In the genomic region with DNA sequence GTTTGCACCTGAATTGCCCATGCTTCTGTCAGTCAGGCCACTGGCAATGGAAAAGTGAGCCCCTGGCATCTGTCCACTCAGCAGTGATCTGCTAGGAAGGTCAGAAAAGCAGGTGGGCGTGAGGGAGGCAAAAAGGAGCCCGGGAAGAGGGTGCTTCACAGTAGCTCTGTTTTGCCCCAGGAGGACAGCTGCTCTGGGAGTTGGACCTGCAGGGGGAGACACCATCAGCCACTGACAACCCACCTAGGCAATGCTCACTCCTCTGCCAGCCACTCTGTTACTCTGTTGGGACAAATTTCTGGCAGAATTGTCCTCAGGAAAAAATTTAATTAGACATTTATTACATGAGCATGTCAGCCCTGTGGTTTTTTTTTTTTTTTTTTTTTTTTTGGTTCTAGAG, we compare ENCODE assay signal across 14 cellular contexts.
DNase-seq lines count a peak whose midpoint lies in the region; ATAC-seq, FAIRE-seq and TF ChIP-seq lines count a peak whose summit lies in the region.
"Had no signal": no experiment of that assay in that cellular context is flagged by ENCODE, and none has a peak within 500 bp of the region (broad histone marks: within the 10 kb centered on the region; RNA-seq: fewer than 3 reads in every experiment).

No MANE protein-coding gene starts in this region.

- no peaks in the 10 kb centered on the region for H3K36me3 ChIP-seq in IMR-90 (ENCODE audit: control insufficient read depth, insufficient read depth, low read length)
- no peaks in the 10 kb centered on the region for H3K36me3 ChIP-seq in bronchial epithelial cell (ENCODE audit: control insufficient read depth, insufficient read depth, low read length)

- H3K18ac ChIP-seq in IMR-90 (ENCODE audit: low read depth, low read length): no peak overlapping the region

- H2AK9ac ChIP-seq in IMR-90 (replicated peaks; ENCODE audit: low read depth, low read length, poor library complexity): no peak overlapping the region

- DNase-seq in EL (peak; percentile 6), IMR-90 (no peak), bronchial epithelial cell (ENCODE audit: low read depth) (no peak), nephron progenitor cell (no peak), DMS79 (lab: John Stamatoyannopoulos, UW) (no peak), superior temporal gyrus (ENCODE audit: extremely low spot score) (no peak)
- no peak for DNase-seq in T-helper 2 cell treated with Interferon-gamma antibody and Interleukin-4, amounts not matched to agents 5 μg/mL and 100 μg/mL, for 36 hours (ENCODE audit: low spot score)
- DNase-seq: activated B cell treated with CpG ODN at 0.5 μM for 24 hours; activated gamma-delta T cell; cortex of kidney; natural killer cell; NCI-H146; OCI-M1; stimulated activated naive B cell treated with anti-CD40 and anti-IgM and Interleukin-4, amounts not matched to agents 10 μg/mL and 1 μg/mL and 100 μg/mL, for 72 hours had no signal

- FAIRE-seq in bronchial epithelial cell (lab: Jason Lieb, UNC): no peak

- BruUV-seq in IMR-90 (replicated peaks; lab: Mats Ljungman, UMichigan): no TSS peak

- H3K4me3 Mint-ChIP-seq in nephron progenitor cell: no peak overlapping the region
- no peak overlapping the region for H3K4me3 Mint-ChIP-seq in T-helper 2 cell treated with Interferon-gamma antibody and Interleukin-4, amounts not matched to agents 5 μg/mL and 100 μg/mL, for 36 hours
- H3K4me3 Mint-ChIP-seq: activated B cell treated with CpG ODN at 0.5 μM for 24 hours; natural killer cell; stimulated activated naive B cell treated with anti-CD40 and anti-IgM and Interleukin-4, amounts not matched to agents 10 μg/mL and 1 μg/mL and 100 μg/mL, for 72 hours had no signal

- WGBS in IMR-90 (ENCODE audit: extremely low coverage in 2 of 2, insufficient read length in 1 of 2), 2 experiments: no CpG with 5 or more reads among the region's 2 CpGs

- dilution Hi-C loops in IMR-90 (cut with HindIII; ENCODE audit: low sequenced_read_pairs, unreplicated experiment): no loop called here

- no peak for TF ChIP-seq POLR2A in IMR-90 (IDR thresholded peaks at IDR 0.05; ENCODE audit: low read depth, low read length)

- CTCF ChIA-PET in IMR-90 (lab: Yijun Ruan, JAX): no interaction called here

- intact Hi-C loops in IMR-90 (cut with micrococcal nuclease): no loop called here

- H3K27me3 ChIP-seq in IMR-90 (ENCODE audit: control insufficient read depth, insufficient read depth, low read length) (peaks cover 9% of the 10 kb centered on the region; the same call in 1 of the 2 replicates), bronchial epithelial cell (ENCODE audit: control insufficient read depth, insufficient read depth, low read length) (no peaks in the 10 kb centered on the region)

- H3K56ac ChIP-seq in IMR-90 (ENCODE audit: extremely low read depth, insufficient read depth, low read length): no peak overlapping the region

- H3K14ac ChIP-seq in IMR-90 (replicated peaks; ENCODE audit: low read depth, low read length): no peak overlapping the region

- H2BK120ac ChIP-seq in IMR-90 (ENCODE audit: low read depth, low read length): no peak overlapping the region

- H2AK5ac ChIP-seq in IMR-90 (ENCODE audit: low read depth, low read length): no peak overlapping the region

- no peaks in the 10 kb centered on the region for H3K4me1 ChIP-seq in IMR-90 (ENCODE audit: control insufficient read depth, insufficient read depth, low read length)

- no peak overlapping the region for H2BK20ac ChIP-seq in IMR-90 (ENCODE audit: low read depth, low read length)

- peaks cover 14% of the 10 kb centered on the region for H3K4me1 Mint-ChIP-seq in nephron progenitor cell
- no peaks in the 10 kb centered on the region for H3K4me1 Mint-ChIP-seq in T-helper 2 cell treated with Interferon-gamma antibody and Interleukin-4, amounts not matched to agents 5 μg/mL and 100 μg/mL, for 36 hours (ENCODE audit: low read depth)
- H3K4me1 Mint-ChIP-seq: activated B cell treated with CpG ODN at 0.5 μM for 24 hours; stimulated activated naive B cell treated with anti-CD40 and anti-IgM and Interleukin-4, amounts not matched to agents 10 μg/mL and 1 μg/mL and 100 μg/mL, for 72 hours had no signal

- no peak for ATAC-seq in IMR-90 (ENCODE audit: low read depth)
- ATAC-seq: natural killer cell; stimulated activated naive B cell treated with anti-CD40 and anti-IgM and Interleukin-4, amounts not matched to agents 10 μg/mL and 1 μg/mL and 100 μg/mL, for 72 hours had no signal

- in situ Hi-C loops in IMR-90 (cut with MboI; ENCODE audit: low sequenced_read_pairs): no loop called here

- no peak overlapping the region for H4K91ac ChIP-seq in IMR-90 (ENCODE audit: insufficient read depth, low read depth, low read length)

- H3K9me1 ChIP-seq in IMR-90 (ENCODE audit: insufficient read depth, low read length): no peaks in the 10 kb centered on the region

- no peak overlapping the region for H3K27ac ChIP-seq in IMR-90 (ENCODE audit: insufficient read depth, low read length)

- H2BK5ac ChIP-seq in IMR-90 (ENCODE audit: low read depth, low read length, poor library complexity, severe bottlenecking): no peak overlapping the region

- no peak overlapping the region for H2BK15ac ChIP-seq in IMR-90 (ENCODE audit: low read depth, low read length)

- peaks cover 12% of the 10 kb centered on the region for H3K9me3 Mint-ChIP-seq in nephron progenitor cell
- H3K9me3 Mint-ChIP-seq in T-helper 2 cell treated with Interferon-gamma antibody and Interleukin-4, amounts not matched to agents 5 μg/mL and 100 μg/mL, for 36 hours: no peaks in the 10 kb centered on the region

- POLR2A ChIA-PET in IMR-90 (lab: Charles Lee; ENCODE audit: unreplicated experiment): no interaction called here

- H3K23ac ChIP-seq in IMR-90 (ENCODE audit: low read depth, low read length): no peak overlapping the region

- H3K4me2 ChIP-seq in IMR-90 (ENCODE audit: low read depth, low read length): no peak overlapping the region

- H2AFZ ChIP-seq in IMR-90 (replicated peaks; ENCODE audit: low read length, poor library complexity): no peak overlapping the region

- no peak overlapping the region for H4K8ac ChIP-seq in IMR-90 (ENCODE audit: low read depth in 2 of 2, low read length in 2 of 2)

- peak overlapping the region; percentile 8 for H3K27ac Mint-ChIP-seq in nephron progenitor cell
- H3K27ac Mint-ChIP-seq in T-helper 2 cell treated with Interferon-gamma antibody and Interleukin-4, amounts not matched to agents 5 μg/mL and 100 μg/mL, for 36 hours: no peak overlapping the region
- H3K27ac Mint-ChIP-seq: activated B cell treated with CpG ODN at 0.5 μM for 24 hours; natural killer cell; stimulated activated naive B cell treated with anti-CD40 and anti-IgM and Interleukin-4, amounts not matched to agents 10 μg/mL and 1 μg/mL and 100 μg/mL, for 72 hours had no signal

- no peaks in the 10 kb centered on the region for H4K20me1 ChIP-seq in IMR-90 (ENCODE audit: insufficient read depth, low read length)

- H4K5ac ChIP-seq in IMR-90 (ENCODE audit: low read depth, low read length): no peak overlapping the region

- H3K79me1 ChIP-seq in IMR-90 (ENCODE audit: low read depth in 1 of 2, low read length in 2 of 2): no peaks in the 10 kb centered on the region

- no peak for TF ChIP-seq RAD21 in IMR-90 (IDR thresholded peaks at IDR 0.05; ENCODE audit: low read length)

- H3K27me3 Mint-ChIP-seq in nephron progenitor cell (ENCODE audit: low read depth, poor library complexity): no peaks in the 10 kb centered on the region
- H3K27me3 Mint-ChIP-seq in T-helper 2 cell treated with Interferon-gamma antibody and Interleukin-4, amounts not matched to agents 5 μg/mL and 100 μg/mL, for 36 hours (ENCODE audit: low read depth): no peaks in the 10 kb centered on the region

- H3K4me3 ChIP-seq in IMR-90 (ENCODE audit: insufficient read depth, low read depth, low read length) (no peak overlapping the region), bronchial epithelial cell (ENCODE audit: low read depth, low read length) (no peak overlapping the region)

- no peak overlapping the region for H3K9ac ChIP-seq in IMR-90 (ENCODE audit: low read depth, low read length)

- H3K4ac ChIP-seq in IMR-90 (ENCODE audit: low read depth, low read length): no peak overlapping the region

- no peaks in the 10 kb centered on the region for H3K9me3 ChIP-seq in IMR-90 (ENCODE audit: control insufficient read depth, insufficient read depth, low read length)

- TF ChIP-seq CTCF in IMR-90 (conservative IDR thresholded peaks at IDR 0.05; ENCODE audit: low read depth, low read length): 0 out of 2 replicates have a peak, but pooled peaks have one; percentile 1
- TF ChIP-seq CTCF in bronchial epithelial cell (IDR thresholded peaks at IDR 0.05; ENCODE audit: insufficient read depth, low read length, severe bottlenecking): peak; percentile 59
- TF ChIP-seq CTCF in nephron progenitor cell (IDR thresholded peaks at IDR 0.05): no peak

- no peaks in the 10 kb centered on the region for H3K36me3 Mint-ChIP-seq in nephron progenitor cell (ENCODE audit: low read depth)
- H3K36me3 Mint-ChIP-seq in T-helper 2 cell treated with Interferon-gamma antibody and Interleukin-4, amounts not matched to agents 5 μg/mL and 100 μg/mL, for 36 hours (ENCODE audit: low read depth): no peaks in the 10 kb centered on the region
- H3K36me3 Mint-ChIP-seq: natural killer cell; stimulated activated naive B cell treated with anti-CD40 and anti-IgM and Interleukin-4, amounts not matched to agents 10 μg/mL and 1 μg/mL and 100 μg/mL, for 72 hours had no signal

TF ChIP-seq in IMR-90, 13 proteins besides CTCF, POLR2A, EP300 and RAD21:
- no peak for TF ChIP-seq SMC3 (IDR thresholded peaks at IDR 0.05; ENCODE audit: low read depth, low read length)
- TF ChIP-seq RFX5 (IDR thresholded peaks at IDR 0.05; ENCODE audit: low read depth, low read length): no peak
- TF ChIP-seq, protein P1, sequence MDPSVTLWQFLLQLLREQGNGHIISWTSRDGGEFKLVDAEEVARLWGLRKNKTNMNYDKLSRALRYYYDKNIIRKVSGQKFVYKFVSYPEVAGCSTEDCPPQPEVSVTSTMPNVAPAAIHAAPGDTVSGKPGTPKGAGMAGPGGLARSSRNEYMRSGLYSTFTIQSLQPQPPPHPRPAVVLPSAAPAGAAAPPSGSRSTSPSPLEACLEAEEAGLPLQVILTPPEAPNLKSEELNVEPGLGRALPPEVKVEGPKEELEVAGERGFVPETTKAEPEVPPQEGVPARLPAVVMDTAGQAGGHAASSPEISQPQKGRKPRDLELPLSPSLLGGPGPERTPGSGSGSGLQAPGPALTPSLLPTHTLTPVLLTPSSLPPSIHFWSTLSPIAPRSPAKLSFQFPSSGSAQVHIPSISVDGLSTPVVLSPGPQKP (IDR thresholded peaks at IDR 0.05; ENCODE audit: borderline replicate concordance, low read depth, low read length): no peak
- no peak for TF ChIP-seq MAFK (IDR thresholded peaks at IDR 0.05; ENCODE audit: low read depth, low read length)
- no peak for TF ChIP-seq RCOR1 (IDR thresholded peaks at IDR 0.05; ENCODE audit: insufficient replicate concordance, low read length)
- TF ChIP-seq CEBPB (IDR thresholded peaks at IDR 0.05; ENCODE audit: low read depth, low read length): no peak
